In genomic region chr19:16771618-16772017, GRCh38 we compare ENCODE assay signal across 1 cellular context.
TF ChIP-seq lines count a peak whose summit lies in the region.

No MANE protein-coding gene starts in this region.

TF ChIP-seq in HepG2, 621 proteins besides CTCF, POLR2A, EP300 and RAD21 (continued from another document):
- TF ChIP-seq, protein P1, sequence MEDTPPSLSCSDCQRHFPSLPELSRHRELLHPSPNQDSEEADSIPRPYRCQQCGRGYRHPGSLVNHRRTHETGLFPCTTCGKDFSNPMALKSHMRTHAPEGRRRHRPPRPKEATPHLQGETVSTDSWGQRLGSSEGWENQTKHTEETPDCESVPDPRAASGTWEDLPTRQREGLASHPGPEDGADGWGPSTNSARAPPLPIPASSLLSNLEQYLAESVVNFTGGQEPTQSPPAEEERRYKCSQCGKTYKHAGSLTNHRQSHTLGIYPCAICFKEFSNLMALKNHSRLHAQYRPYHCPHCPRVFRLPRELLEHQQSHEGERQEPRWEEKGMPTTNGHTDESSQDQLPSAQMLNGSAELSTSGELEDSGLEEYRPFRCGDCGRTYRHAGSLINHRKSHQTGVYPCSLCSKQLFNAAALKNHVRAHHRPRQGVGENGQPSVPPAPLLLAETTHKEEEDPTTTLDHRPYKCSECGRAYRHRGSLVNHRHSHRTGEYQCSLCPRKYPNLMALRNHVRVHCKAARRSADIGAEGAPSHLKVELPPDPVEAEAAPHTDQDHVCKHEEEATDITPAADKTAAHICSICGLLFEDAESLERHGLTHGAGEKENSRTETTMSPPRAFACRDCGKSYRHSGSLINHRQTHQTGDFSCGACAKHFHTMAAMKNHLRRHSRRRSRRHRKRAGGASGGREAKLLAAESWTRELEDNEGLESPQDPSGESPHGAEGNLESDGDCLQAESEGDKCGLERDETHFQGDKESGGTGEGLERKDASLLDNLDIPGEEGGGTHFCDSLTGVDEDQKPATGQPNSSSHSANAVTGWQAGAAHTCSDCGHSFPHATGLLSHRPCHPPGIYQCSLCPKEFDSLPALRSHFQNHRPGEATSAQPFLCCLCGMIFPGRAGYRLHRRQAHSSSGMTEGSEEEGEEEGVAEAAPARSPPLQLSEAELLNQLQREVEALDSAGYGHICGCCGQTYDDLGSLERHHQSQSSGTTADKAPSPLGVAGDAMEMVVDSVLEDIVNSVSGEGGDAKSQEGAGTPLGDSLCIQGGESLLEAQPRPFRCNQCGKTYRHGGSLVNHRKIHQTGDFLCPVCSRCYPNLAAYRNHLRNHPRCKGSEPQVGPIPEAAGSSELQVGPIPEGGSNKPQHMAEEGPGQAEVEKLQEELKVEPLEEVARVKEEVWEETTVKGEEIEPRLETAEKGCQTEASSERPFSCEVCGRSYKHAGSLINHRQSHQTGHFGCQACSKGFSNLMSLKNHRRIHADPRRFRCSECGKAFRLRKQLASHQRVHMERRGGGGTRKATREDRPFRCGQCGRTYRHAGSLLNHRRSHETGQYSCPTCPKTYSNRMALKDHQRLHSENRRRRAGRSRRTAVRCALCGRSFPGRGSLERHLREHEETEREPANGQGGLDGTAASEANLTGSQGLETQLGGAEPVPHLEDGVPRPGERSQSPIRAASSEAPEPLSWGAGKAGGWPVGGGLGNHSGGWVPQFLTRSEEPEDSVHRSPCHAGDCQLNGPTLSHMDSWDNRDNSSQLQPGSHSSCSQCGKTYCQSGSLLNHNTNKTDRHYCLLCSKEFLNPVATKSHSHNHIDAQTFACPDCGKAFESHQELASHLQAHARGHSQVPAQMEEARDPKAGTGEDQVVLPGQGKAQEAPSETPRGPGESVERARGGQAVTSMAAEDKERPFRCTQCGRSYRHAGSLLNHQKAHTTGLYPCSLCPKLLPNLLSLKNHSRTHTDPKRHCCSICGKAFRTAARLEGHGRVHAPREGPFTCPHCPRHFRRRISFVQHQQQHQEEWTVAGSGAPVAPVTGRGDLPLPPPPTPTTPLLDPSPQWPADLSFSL (CRISPR knock-in tag; IDR thresholded peaks at IDR 0.05) = no peak
- no peak for TF ChIP-seq XBP1 (CRISPR knock-in tag; IDR thresholded peaks at IDR 0.05)
- no peak for TF ChIP-seq ZFY (CRISPR knock-in tag; IDR thresholded peaks at IDR 0.05)
- TF ChIP-seq PAF1 (CRISPR knock-in tag; IDR thresholded peaks at IDR 0.05) = no peak
- TF ChIP-seq HDAC1 (CRISPR knock-in tag; IDR thresholded peaks at IDR 0.05) = no peak
- TF ChIP-seq, protein P2, sequence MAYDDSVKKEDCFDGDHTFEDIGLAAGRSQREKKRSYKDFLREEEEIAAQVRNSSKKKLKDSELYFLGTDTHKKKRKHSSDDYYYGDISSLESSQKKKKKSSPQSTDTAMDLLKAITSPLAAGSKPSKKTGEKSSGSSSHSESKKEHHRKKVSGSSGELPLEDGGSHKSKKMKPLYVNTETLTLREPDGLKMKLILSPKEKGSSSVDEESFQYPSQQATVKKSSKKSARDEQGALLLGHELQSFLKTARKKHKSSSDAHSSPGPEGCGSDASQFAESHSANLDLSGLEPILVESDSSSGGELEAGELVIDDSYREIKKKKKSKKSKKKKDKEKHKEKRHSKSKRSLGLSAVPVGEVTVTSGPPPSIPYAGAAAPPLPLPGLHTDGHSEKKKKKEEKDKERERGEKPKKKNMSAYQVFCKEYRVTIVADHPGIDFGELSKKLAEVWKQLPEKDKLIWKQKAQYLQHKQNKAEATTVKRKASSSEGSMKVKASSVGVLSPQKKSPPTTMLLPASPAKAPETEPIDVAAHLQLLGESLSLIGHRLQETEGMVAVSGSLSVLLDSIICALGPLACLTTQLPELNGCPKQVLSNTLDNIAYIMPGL (CRISPR knock-in tag; IDR thresholded peaks at IDR 0.05; ENCODE audit: borderline replicate concordance in 1 of 2, low read depth in 1 of 2) = no peak
- no peak for TF ChIP-seq SAP130 (CRISPR knock-in tag; IDR thresholded peaks at IDR 0.05; ENCODE audit: low read depth)
- no peak for TF ChIP-seq ZNF350 (CRISPR knock-in tag; IDR thresholded peaks at IDR 0.05; ENCODE audit: borderline replicate concordance, low read depth)
- no peak for TF ChIP-seq NPAS2 (CRISPR knock-in tag; IDR thresholded peaks at IDR 0.05; ENCODE audit: borderline replicate concordance)
